Comparison of ENCODE assay signal across 10 cellular contexts in the genomic region with DNA sequence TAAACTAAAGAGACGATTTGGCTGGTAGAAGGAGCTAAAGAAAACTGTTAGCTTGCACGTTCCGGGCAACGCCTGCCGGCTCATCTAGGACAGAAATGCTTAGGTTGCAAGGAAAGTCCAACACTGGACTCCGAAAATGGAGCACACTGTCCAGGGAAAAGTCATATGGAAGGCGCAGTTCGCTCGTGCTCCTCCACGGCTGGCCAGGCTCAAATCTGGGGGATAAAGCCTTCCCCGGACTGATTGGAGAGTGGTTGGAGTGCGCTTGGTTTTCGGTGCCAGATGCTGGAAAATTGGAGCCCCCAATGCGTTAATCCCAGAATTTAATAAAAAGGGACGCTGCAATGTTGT. TPM values are rescaled to one million over a fixed set of nuclear protein-coding genes. Genes with fewer than 3 reads are reported as not detected.
DNase-seq lines count a peak whose midpoint lies in the region; ATAC-seq and TF ChIP-seq lines count a peak whose summit lies in the region.
"Had no signal": no experiment of that assay in that cellular context is flagged by ENCODE, and none has a peak within 500 bp of the region (broad histone marks: within the 10 kb centered on the region; RNA-seq: fewer than 3 reads in every experiment).

No MANE protein-coding gene starts in this region.

- H3K27ac ChIP-seq in SK-N-MC (no peak overlapping the region), heart left ventricle (peak overlapping the region in 9 of 12 donors; percentile 39 to 69 (median 53))
- H3K27ac ChIP-seq: KMS-11 had no signal

- intact Hi-C loops in heart left ventricle (cut with DNase I): loop anchor here in 1 of 10 donors (5.0 kb wide), 1 partner anchor 33 kb away; no protein-coding TSS in a partner anchor

- 4 to 6% (median 5%) methylated on average over 15 of the region's 15 CpGs for WGBS in heart left ventricle, 4 donors

- no peaks in the 10 kb centered on the region for H3K36me3 ChIP-seq in SK-N-MC (ENCODE audit: insufficient read depth, low read length)
- no peaks in the 10 kb centered on the region for H3K36me3 ChIP-seq in heart left ventricle

- H3K27ac Mint-ChIP-seq in osteocyte (ENCODE audit: unreplicated experiment): peak overlapping the region; percentile 95
- H3K27ac Mint-ChIP-seq: T-cell had no signal

- H3K27me3 Mint-ChIP-seq in osteocyte (ENCODE audit: unreplicated experiment): no peaks in the 10 kb centered on the region

- H3K9ac ChIP-seq in SK-N-MC (ENCODE audit: insufficient read length): no peak overlapping the region
- H3K9ac ChIP-seq: KMS-11 had no signal

- H3K4me1 Mint-ChIP-seq in osteocyte (ENCODE audit: unreplicated experiment): peaks cover 41% of the 10 kb centered on the region

- H3K9me3 ChIP-seq in SK-N-MC (ENCODE audit: low read depth, low read length) (no peaks in the 10 kb centered on the region), heart left ventricle (no peaks in the 10 kb centered on the region)

- H3K4me3 ChIP-seq in SK-N-MC: peak overlapping the region; percentile 83
- peak overlapping the region; percentile 35 to 62 (median 54) for H3K4me3 ChIP-seq in heart left ventricle

- TF ChIP-seq CTCF in heart left ventricle (IDR thresholded peaks at IDR 0.05) (no peak), osteocyte (IDR thresholded peaks at IDR 0.05) (no peak)

- DNase-seq in AG20443 (ENCODE audit: low spot score) (peak; percentile 18), SK-N-MC (ENCODE audit: low read depth, low spot score) (no peak), heart left ventricle (no peak), osteocyte (ENCODE audit: extremely low spot score, unreplicated experiment) (no peak), activated gamma-delta T cell treated with Interleukin-2 at 50 U/mL for 16 hours (no peak), DMS79 (lab: John Stamatoyannopoulos, UW) (no peak), SW480 (ENCODE audit: low spot score) (no peak), NCI-H1092 treated with DMSO at 0.1 percent for 48 hours (lab: John Stamatoyannopoulos, UW) (no peak)
- DNase-seq: T-cell had no signal

- peaks cover 0 to 66% (median 21%) of the 10 kb centered on the region in 9 donors for H3K27me3 ChIP-seq in heart left ventricle

- no peaks in the 10 kb centered on the region for H3K9me3 Mint-ChIP-seq in osteocyte (ENCODE audit: unreplicated experiment)

- H3K36me3 Mint-ChIP-seq in osteocyte (ENCODE audit: unreplicated experiment): peaks cover 45% of the 10 kb centered on the region
- H3K36me3 Mint-ChIP-seq: T-cell had no signal

- peaks cover 0 to 16% (median 1%) of the 10 kb centered on the region in 12 donors for H3K4me1 ChIP-seq in heart left ventricle

- TF ChIP-seq POLR2A in heart left ventricle (IDR thresholded peaks at IDR 0.05): no peak

- peak overlapping the region; percentile 93 for H3K4me3 Mint-ChIP-seq in osteocyte (ENCODE audit: unreplicated experiment)

- no peak for ATAC-seq in heart left ventricle
- ATAC-seq: T-cell had no signal

RNA-seq across cellular contexts. Expression of a gene that starts 0.9 kb away (rescaled TPM):
- total RNA-seq in heart left ventricle (1 to 10 TPM; 1.4 to 5.4 (median 3.4) TPM), osteocyte (791 and 792 TPM in 2 replicates)
- 1 to 10 TPM in 1 of 2 donors, under 1 TPM in 1; 0.83 to 1.1 TPM for polyA plus RNA-seq in heart left ventricle

Comparison
In these comparisons a context has a peak if more than half of its experiments do, and no peak if none do; other contexts are left out.
1. RNA of a gene that starts 0.9 kb away (total RNA-seq): 791 to 792 TPM in osteocyte; 1.4 to 5.4 TPM in heart left ventricle; every median in the first group is over 100 times any median in the second.